17 cellular contexts compared by ENCODE assay signal in genomic region chr6:159985296-159985940, GRCh38. TPM values are rescaled to one million over a fixed set of nuclear protein-coding genes. Genes with fewer than 3 reads are reported as not detected.
DNase-seq lines count a peak whose midpoint lies in the region; ATAC-seq, FAIRE-seq and TF ChIP-seq lines count a peak whose summit lies in the region.
"Had no signal": no experiment of that assay in that cellular context is flagged by ENCODE, and none has a peak within 500 bp of the region (broad histone marks: within the 10 kb centered on the region; RNA-seq: fewer than 3 reads in every experiment).

No MANE protein-coding gene starts in this region.

- no peak overlapping the region for H3K23ac ChIP-seq in mesenchymal stem cell (ENCODE audit: low read length in 2 of 2)

- TF ChIP-seq EP300 in K562 (IDR thresholded peaks at IDR 0.05; ENCODE audit: low read length), result no peak
- no peak for TF ChIP-seq EP300 in upper lobe of left lung (IDR thresholded peaks at IDR 0.05)

- DNase-seq in left ventricle myocardium inferior (no peak), Right ventricle myocardium superior (no peak), K562 (ENCODE audit: extremely low read depth in 1 of 4, low spot score in 3 of 4) (no peak), mesenchymal stem cell (no peak), upper lobe of left lung (no peak), DMS53 treated with DMSO at 0.1 percent for 48 hours (lab: John Stamatoyannopoulos, UW; ENCODE audit: unreplicated experiment) (no peak)
- DNase-seq: activated CD4-positive, CD25-positive, alpha-beta regulatory T cell treated with anti-CD3 and anti-CD28 coated beads, Interleukin-2, amount 50 U/mL, for 72 hours; caudate nucleus; head of caudate nucleus; NCI-H2081 treated with DMSO at 0.1 percent for 48 hours; NCI-H774; posterior cingulate gyrus; RPMI8226; T-helper 17 cell; thyroid gland had no signal

- H3K79me2 ChIP-seq in K562 (ENCODE audit: control insufficient read depth, insufficient read depth, low read length), result peaks cover 100% of the 10 kb centered on the region

- H4K8ac ChIP-seq in mesenchymal stem cell (ENCODE audit: low read length), result no peak overlapping the region

- H3K9me3 ChIP-seq in left ventricle myocardium inferior (replicated peaks), result no peaks in the 10 kb centered on the region
- no peaks in the 10 kb centered on the region for H3K9me3 ChIP-seq in K562 (replicated peaks; ENCODE audit: control insufficient read depth, insufficient read depth, low read depth, low read length)
- H3K9me3 ChIP-seq in mesenchymal stem cell (ENCODE audit: control insufficient read depth, low read length), result no peaks in the 10 kb centered on the region
- no peaks in the 10 kb centered on the region for H3K9me3 ChIP-seq in upper lobe of left lung
- H3K9me3 ChIP-seq: thyroid gland had no signal

- FAIRE-seq in K562 (lab: Jason Lieb, UNC), result no peak

- peaks cover 9% of the 10 kb centered on the region for H3K9me1 ChIP-seq in K562 (ENCODE audit: control insufficient read depth, insufficient read depth, low read length)

- CTCF ChIA-PET in K562 (lab: Yijun Ruan, JAX; ENCODE audit: low intra/inter-chr PET ratio), result no interaction called here

- H3K36me3 ChIP-seq in left ventricle myocardium inferior (no peaks in the 10 kb centered on the region), K562 (ENCODE audit: control insufficient read depth, insufficient read depth, low read length) (peaks cover 2% of the 10 kb centered on the region; the same call in 1 of the 3 replicates), mesenchymal stem cell (ENCODE audit: control insufficient read depth in 1 of 2, insufficient read depth in 2 of 2, low read depth in 1 of 2, low read length in 2 of 2) (no peaks in the 10 kb centered on the region), upper lobe of left lung (no peaks in the 10 kb centered on the region)
- H3K36me3 ChIP-seq: thyroid gland had no signal

- H2AFZ ChIP-seq in K562 (ENCODE audit: low read depth, low read length) (no peak overlapping the region), mesenchymal stem cell (ENCODE audit: low read depth, low read length) (no peak overlapping the region)

- H3K27ac ChIP-seq in left ventricle myocardium inferior (replicated peaks) (peak overlapping the region; percentile 89), K562 (ENCODE audit: extremely low read depth, low read depth, low read length) (peak overlapping the region; percentile 46; the same call in 2 of the 3 replicates), mesenchymal stem cell (ENCODE audit: low read length, poor library complexity, severe bottlenecking) (no peak overlapping the region), upper lobe of left lung (peak overlapping the region in 3 of 4 donors; percentile 20 to 42 (median 22))

- WGBS in K562 (ENCODE audit: insufficient coverage, low coverage, missing lambda C conversion rate), result 72% methylated on average over 11 of the region's 11 CpGs
- 95% methylated on average over 11 of the region's 11 CpGs for WGBS in mesenchymal stem cell
- 63 to 82% methylated on average over 9 to 11 of the region's 11 CpGs for WGBS in upper lobe of left lung, 2 donors

- ATAC-seq in Right ventricle myocardium superior (ENCODE audit: poor library complexity) (no peak), K562 (no peak), upper lobe of left lung (ENCODE audit: low FRiP score in 2 of 2) (peak in 1 of 2 donors; percentile 51), HG02759 (IDR thresholded peaks at IDR 0.05; ENCODE audit: unreplicated experiment) (no peak), GM21576 (IDR thresholded peaks at IDR 0.05; ENCODE audit: unreplicated experiment) (no peak)
- ATAC-seq: T-helper 17 cell had no signal

- H2BK120ac ChIP-seq in mesenchymal stem cell (ENCODE audit: low read depth, low read length), result no peak overlapping the region

- no peaks in the 10 kb centered on the region for H3K79me1 ChIP-seq in mesenchymal stem cell (replicated peaks; ENCODE audit: low read length, poor library complexity, severe bottlenecking)

- BruUV-seq in K562 (replicated peaks; lab: Mats Ljungman, UMichigan), result no TSS peak

- intact Hi-C loops in left ventricle myocardium inferior (cut with micrococcal nuclease) (loop anchor here (10.0 kb wide), 1 partner anchor 49 kb away; no protein-coding TSS in a partner anchor), Right ventricle myocardium superior (cut with DNase I) (no loop called here), K562 (cut with micrococcal nuclease) (loop anchor here (2.0 kb wide), 1 partner anchor 15 kb away; no protein-coding TSS in a partner anchor)

- H3K4me1 ChIP-seq in left ventricle myocardium inferior (peaks cover 91% of the 10 kb centered on the region), K562 (replicated peaks in 1 of 2; ENCODE audit: control insufficient read depth in 2 of 2, insufficient read depth in 2 of 2, low read length in 2 of 2) (peaks cover 43 to 83% of the 10 kb centered on the region in 2 experiments), mesenchymal stem cell (ENCODE audit: control insufficient read depth, insufficient read depth, low read depth, low read length) (peaks cover 30% of the 10 kb centered on the region), upper lobe of left lung (peaks cover 79 to 92% (median 82%) of the 10 kb centered on the region in 4 donors)

- H3K4me3 ChIP-seq in left ventricle myocardium inferior (no peak overlapping the region), K562 (no peak overlapping the region), mesenchymal stem cell (ENCODE audit: insufficient read depth in 1 of 2, low read depth in 1 of 2, low read length in 2 of 2) (peak overlapping the region in 1 of 2 experiments; percentile 38), upper lobe of left lung (no peak overlapping the region)
- H3K4me3 ChIP-seq: thyroid gland had no signal

- no peak overlapping the region for H2BK12ac ChIP-seq in mesenchymal stem cell (ENCODE audit: low read length in 2 of 2)

- H3K4me2 ChIP-seq in K562 (ENCODE audit: insufficient read depth, low read length) (no peak overlapping the region), mesenchymal stem cell (ENCODE audit: low read length, poor library complexity, severe bottlenecking) (no peak overlapping the region)

- no peak overlapping the region for H4K91ac ChIP-seq in mesenchymal stem cell (ENCODE audit: low read length)

- no peak overlapping the region for H3K4ac ChIP-seq in mesenchymal stem cell (ENCODE audit: low read depth in 1 of 2, low read length in 2 of 2)

- in situ Hi-C loops in K562 (cut with MboI), result no loop called here

- TF ChIP-seq RAD21 in K562 (CRISPR knock-in tag; conservative IDR thresholded peaks at IDR 0.05 in 1 of 2, IDR thresholded peaks at IDR 0.05 in 1 of 2), result no peak

- H3K9ac ChIP-seq in K562 (ENCODE audit: insufficient read depth in 1 of 2, low read depth in 2 of 2, low read length in 2 of 2), result peak overlapping the region in 1 of 2 experiments; percentile 38; a peak in 1 of 4 replicates
- H3K9ac ChIP-seq in mesenchymal stem cell (ENCODE audit: low read length), result peak overlapping the region; percentile 19

- H2BK5ac ChIP-seq in mesenchymal stem cell (ENCODE audit: low read depth, low read length, poor library complexity, severe bottlenecking), result no peak overlapping the region

- POLR2A ChIA-PET in K562 (lab: Yijun Ruan, JAX), result interaction anchor here (0.7 to 2.0 kb wide), 2 partner anchors 10 to 15 kb away, joined by 3 to 7 read pairs; no protein-coding TSS in a partner anchor

- no peak overlapping the region for H2BK15ac ChIP-seq in mesenchymal stem cell (ENCODE audit: low read depth, poor library complexity, severe bottlenecking)

- no peak overlapping the region for H3K18ac ChIP-seq in mesenchymal stem cell (ENCODE audit: low read depth in 1 of 2, low read length in 2 of 2)

- peaks cover 47% of the 10 kb centered on the region for H4K20me1 ChIP-seq in K562 (replicated peaks; ENCODE audit: control insufficient read depth, insufficient read depth, low read length)

- TF ChIP-seq CTCF in left ventricle myocardium inferior (IDR thresholded peaks at IDR 0.05; ENCODE audit: borderline replicate concordance) (no peak), K562 (IDR thresholded peaks at IDR 0.05 in 2 of 3, conservative IDR thresholded peaks at IDR 0.05 in 1 of 3; ENCODE audit: insufficient read depth in 2 of 3, low read depth in 1 of 3, low read length in 3 of 3) (no peak), upper lobe of left lung (IDR thresholded peaks at IDR 0.05) (no peak)

- H2AK5ac ChIP-seq in mesenchymal stem cell (ENCODE audit: low read length, severe bottlenecking), result no peak overlapping the region

- TF ChIP-seq POLR2A in K562 (conservative IDR thresholded peaks at IDR 0.05), result no peak
- TF ChIP-seq POLR2A in upper lobe of left lung (IDR thresholded peaks at IDR 0.05), result no peak

- no peaks in the 10 kb centered on the region for H3K27me3 ChIP-seq in left ventricle myocardium inferior (ENCODE audit: low read depth)
- H3K27me3 ChIP-seq in K562 (ENCODE audit: control insufficient read depth in 2 of 2, insufficient read depth in 2 of 2, low read length in 2 of 2), result no peaks in the 10 kb centered on the region
- no peaks in the 10 kb centered on the region for H3K27me3 ChIP-seq in mesenchymal stem cell (ENCODE audit: control insufficient read depth in 1 of 2, insufficient read depth in 1 of 2, low read length in 2 of 2)
- no peaks in the 10 kb centered on the region for H3K27me3 ChIP-seq in upper lobe of left lung
- H3K27me3 ChIP-seq: thyroid gland had no signal

- no peak overlapping the region for H3K14ac ChIP-seq in mesenchymal stem cell (ENCODE audit: low read length in 2 of 2)

RNA-seq across cellular contexts. Expression of gene IGF2R, which starts 16.5 kb away (rescaled TPM):
- total RNA-seq in left ventricle myocardium inferior (66.8 TPM), Right ventricle myocardium superior (68.4 TPM), K562 (2014; rRNA removed) (36.9 and 41.3 TPM in 2 replicates), K562 (2014; rRNA removed; fragmentation: Illumina TruSeq; extraction: Trizol) (34.4 and 37.8 TPM in 2 replicates), K562 (2015; rRNA removed; fragmentation: Illumina TruSeq; extraction: Trizol) (34.5 and 37.5 TPM in 2 replicates), K562 (2021) (84.7 and 92.3 TPM in 2 replicates), upper lobe of left lung (100 to 1,000 TPM; 103 to 150 (median 128) TPM)
- 302 and 333 TPM in 2 replicates for total RNA-seq in K562 (2011; cell fraction: chromatin; rRNA removed; ENCODE audit: low replicate concordance)
- 228 and 239 TPM in 2 replicates for total RNA-seq in K562 (2011; cell fraction: nucleolus; rRNA removed)
- total RNA-seq in K562 (2011; cell fraction: nucleoplasm; rRNA removed), result 228 and 238 TPM in 2 replicates
- polyA plus RNA-seq in K562 (2011; rRNA removed) (13.2 and 16.7 TPM in 2 replicates), K562 (2014; fragmentation: Illumina TruSeq; extraction: Trizol) (60.4 and 68.9 TPM in 2 replicates), K562 (2014; fragmentation: Nextera tagmentation; extraction: Ambion mirVana) (1 to 10 TPM; 3.5 to 3.6 TPM), K562 (2014; rRNA removed) (30.3 and 31.0 TPM in 2 replicates)
- polyA plus RNA-seq in K562 (2011; cell fraction: cytosol; rRNA removed), result 12.7 and 14.5 TPM in 2 replicates
- polyA plus RNA-seq in K562 (2011; cell fraction: nucleus; rRNA removed), result 55.4 and 71.5 TPM in 2 replicates
- 57.1 and 73.0 TPM in 2 replicates for polyA plus RNA-seq in K562 (2012)
- polyA minus RNA-seq in K562 (2011; rRNA and poly(A)+ RNA removed), result 48.1 and 64.9 TPM in 2 replicates
- polyA minus RNA-seq in K562 (2011; cell fraction: cytosol; rRNA and poly(A)+ RNA removed), result 47.2 and 72.7 TPM in 2 replicates
- 108 and 127 TPM in 2 replicates for polyA minus RNA-seq in K562 (2011; cell fraction: nucleus; rRNA and poly(A)+ RNA removed)
- 109 TPM for polyA plus RNA-seq in mesenchymal stem cell (2013, experiment 1 of 2)
- 99.8 TPM for polyA plus RNA-seq in mesenchymal stem cell (2013, experiment 2 of 2)
